1 cellular context compared by ENCODE assay signal in the genomic region with DNA sequence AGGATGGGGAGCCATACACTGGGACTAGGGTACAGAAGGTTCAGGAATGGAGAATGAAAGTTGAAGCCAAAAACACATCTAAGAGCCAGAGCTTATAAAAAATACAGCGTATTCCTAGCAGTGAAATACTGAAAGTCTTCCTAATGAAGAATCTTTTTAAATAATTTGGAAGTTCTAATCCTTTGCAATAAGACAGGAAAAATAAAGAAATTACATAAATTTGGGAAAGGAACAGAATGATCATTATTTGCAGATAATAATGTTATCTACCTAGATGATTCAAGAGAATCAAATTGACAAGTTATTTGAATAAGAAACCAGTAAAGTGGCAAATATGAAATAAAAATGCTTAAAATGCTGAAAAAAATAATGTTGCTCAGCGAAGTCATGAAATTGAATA.
TF ChIP-seq lines count a peak whose summit lies in the region.

No MANE protein-coding gene starts in this region.

TF ChIP-seq in HEK293, 187 proteins besides CTCF, POLR2A, EP300 and RAD21:
- TF ChIP-seq, protein P1, sequence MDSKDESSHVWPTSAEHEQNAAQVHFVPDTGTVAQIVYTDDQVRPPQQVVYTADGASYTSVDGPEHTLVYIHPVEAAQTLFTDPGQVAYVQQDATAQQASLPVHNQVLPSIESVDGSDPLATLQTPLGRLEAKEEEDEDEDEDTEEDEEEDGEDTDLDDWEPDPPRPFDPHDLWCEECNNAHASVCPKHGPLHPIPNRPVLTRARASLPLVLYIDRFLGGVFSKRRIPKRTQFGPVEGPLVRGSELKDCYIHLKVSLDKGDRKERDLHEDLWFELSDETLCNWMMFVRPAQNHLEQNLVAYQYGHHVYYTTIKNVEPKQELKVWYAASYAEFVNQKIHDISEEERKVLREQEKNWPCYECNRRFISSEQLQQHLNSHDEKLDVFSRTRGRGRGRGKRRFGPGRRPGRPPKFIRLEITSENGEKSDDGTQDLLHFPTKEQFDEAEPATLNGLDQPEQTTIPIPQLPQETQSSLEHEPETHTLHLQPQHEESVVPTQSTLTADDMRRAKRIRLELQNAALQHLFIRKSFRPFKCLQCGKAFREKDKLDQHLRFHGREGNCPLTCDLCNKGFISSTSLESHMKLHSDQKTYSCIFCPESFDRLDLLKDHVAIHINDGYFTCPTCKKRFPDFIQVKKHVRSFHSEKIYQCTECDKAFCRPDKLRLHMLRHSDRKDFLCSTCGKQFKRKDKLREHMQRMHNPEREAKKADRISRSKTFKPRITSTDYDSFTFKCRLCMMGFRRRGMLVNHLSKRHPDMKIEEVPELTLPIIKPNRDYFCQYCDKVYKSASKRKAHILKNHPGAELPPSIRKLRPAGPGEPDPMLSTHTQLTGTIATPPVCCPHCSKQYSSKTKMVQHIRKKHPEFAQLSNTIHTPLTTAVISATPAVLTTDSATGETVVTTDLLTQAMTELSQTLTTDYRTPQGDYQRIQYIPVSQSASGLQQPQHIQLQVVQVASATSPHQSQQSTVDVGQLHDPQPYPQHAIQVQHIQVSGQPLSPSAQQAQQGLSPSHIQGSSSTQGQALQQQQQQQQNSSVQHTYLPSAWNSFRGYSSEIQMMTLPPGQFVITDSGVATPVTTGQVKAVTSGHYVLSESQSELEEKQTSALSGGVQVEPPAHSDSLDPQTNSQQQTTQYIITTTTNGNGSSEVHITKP (tag by site-specific recombination; IDR thresholded peaks at IDR 0.05) = no peak
- no peak for TF ChIP-seq ZNF114 (tag by site-specific recombination; IDR thresholded peaks at IDR 0.05)
- no peak for TF ChIP-seq ZNF548 (tag by site-specific recombination; IDR thresholded peaks at IDR 0.05)
- TF ChIP-seq ZSCAN5A (tag by site-specific recombination; IDR thresholded peaks at IDR 0.05) = no peak
- TF ChIP-seq SETDB1 (IDR thresholded peaks at IDR 0.05; ENCODE audit: insufficient read length, low read length) = peak; percentile 89
- TF ChIP-seq ZNF529 (tag by site-specific recombination; IDR thresholded peaks at IDR 0.05; ENCODE audit: insufficient replicate concordance) = no peak
